In genomic region chr2:84881581-84882414, GRCh38 we compare ENCODE assay signal across 8 cellular contexts.
A peak's percentile ranks its signal among the peaks of the same experiment; 100 is the strongest.
DNase-seq lines count a peak whose midpoint lies in the region; ATAC-seq and TF ChIP-seq lines count a peak whose summit lies in the region.

No MANE protein-coding gene starts in this region.

- TF ChIP-seq CTCF in RWPE2 (IDR thresholded peaks at IDR 0.05; ENCODE audit: poor library complexity, severe bottlenecking): peak; percentile 94

- H3K36me3 ChIP-seq in RWPE2 (ENCODE audit: low read depth) (no peaks in the 10 kb centered on the region), neuron (ENCODE audit: insufficient read depth, low read length) (no peaks in the 10 kb centered on the region)

- H3K4me3 ChIP-seq in RWPE2 (ENCODE audit: severe bottlenecking) (peak overlapping the region; percentile 38), neuron (ENCODE audit: low read length) (peak overlapping the region; percentile 18)

- H3K4me1 ChIP-seq in RWPE2 (ENCODE audit: insufficient read depth, poor library complexity, severe bottlenecking) (peaks cover 6% of the 10 kb centered on the region), neuron (ENCODE audit: insufficient read depth, low read length) (peaks cover 21% of the 10 kb centered on the region)

- H3K27me3 ChIP-seq in RWPE2 (ENCODE audit: insufficient read depth, poor library complexity, severe bottlenecking) (no peaks in the 10 kb centered on the region), neuron (ENCODE audit: insufficient read depth, low read length) (peaks cover 77% of the 10 kb centered on the region)

- peak; percentile 70 for ATAC-seq in GM21528 (IDR thresholded peaks at IDR 0.05; ENCODE audit: low FRiP score, unreplicated experiment)
- ATAC-seq in RWPE2 (ENCODE audit: low read depth): peak; percentile 77

- DNase-seq in DMS53 treated with DMSO at 0.1 percent for 48 hours (lab: John Stamatoyannopoulos, UW; ENCODE audit: unreplicated experiment) (peak; percentile 87), HuH-7.5 (ENCODE audit: low spot score) (peak; percentile 70), RWPE2 (ENCODE audit: low spot score) (no peak), foreskin melanocyte (peak; percentile 74), stromal cell of bone marrow (ENCODE audit: low read depth) (peak; percentile 77)
- peak; percentile 95 for DNase-seq in activated effector memory CD4-positive, alpha-beta T cell treated with anti-CD3 and anti-CD28 coated beads, Interleukin-2, amount 50 U/mL, for 16 hours

- H2AFZ ChIP-seq in neuron (ENCODE audit: low read depth, low read length): peak overlapping the region; percentile 52

- no peaks in the 10 kb centered on the region for H3K9me3 ChIP-seq in RWPE2 (ENCODE audit: severe bottlenecking)
- no peaks in the 10 kb centered on the region for H3K9me3 ChIP-seq in neuron (ENCODE audit: low read length)

- H3K27ac ChIP-seq in RWPE2 (ENCODE audit: poor library complexity, severe bottlenecking): peak overlapping the region; percentile 26
